ENCODE assay signal across 8 cellular contexts in genomic region chr18:48410095-48410920, GRCh38. TPM values are rescaled to one million over a fixed set of nuclear protein-coding genes. Genes with fewer than 3 reads are reported as not detected.
DNase-seq lines count a peak whose midpoint lies in the region; ATAC-seq and TF ChIP-seq lines count a peak whose summit lies in the region.

No MANE protein-coding gene starts in this region.

- H3K4me2 ChIP-seq in neural cell (ENCODE audit: low read length): peak overlapping the region; percentile 61

- peaks cover 0 to 10% (median 4%) of the 10 kb centered on the region in 3 donors for H3K9me3 Mint-ChIP-seq in IgD-negative memory B cell
- no peaks in the 10 kb centered on the region for H3K9me3 Mint-ChIP-seq in stimulated activated naive CD8-positive, alpha-beta T cell treated with anti-CD3 and anti-CD28 coated beads, Interleukin-15, amount 100 ng/mL, for 72 hours

- peak overlapping the region; percentile 65 to 90 (median 82) for H3K4me3 Mint-ChIP-seq in IgD-negative memory B cell
- peak overlapping the region; percentile 66 to 75 for H3K4me3 Mint-ChIP-seq in stimulated activated naive CD8-positive, alpha-beta T cell treated with anti-CD3 and anti-CD28 coated beads, Interleukin-15, amount 100 ng/mL, for 72 hours

- H2AFZ ChIP-seq in neural cell (ENCODE audit: low read depth, low read length): peak overlapping the region; percentile 58

- H3K9me3 ChIP-seq in neural cell (ENCODE audit: low read length): no peaks in the 10 kb centered on the region

- no peaks in the 10 kb centered on the region for H4K20me1 ChIP-seq in neural cell (ENCODE audit: insufficient read depth)

- no peak overlapping the region for H3K27ac Mint-ChIP-seq in IgD-negative memory B cell
- peak overlapping the region in 1 of 2 donors; percentile 34 for H3K27ac Mint-ChIP-seq in stimulated activated naive CD8-positive, alpha-beta T cell treated with anti-CD3 and anti-CD28 coated beads, Interleukin-15, amount 100 ng/mL, for 72 hours

- peak; percentile 21 for TF ChIP-seq CTCF in foreskin keratinocyte (conservative IDR thresholded peaks at IDR 0.05)
- no peak for TF ChIP-seq CTCF in neural cell (IDR thresholded peaks at IDR 0.05; ENCODE audit: poor library complexity, severe bottlenecking)

- H3F3A ChIP-seq in neural cell (ENCODE audit: insufficient read depth, low read length, poor library complexity, severe bottlenecking): no peaks in the 10 kb centered on the region

- DNase-seq in DMS 273 treated with DMSO at 0.1 percent for 48 hours (lab: John Stamatoyannopoulos, UW) (peak; percentile 76), RPMI7951 (ENCODE audit: low read depth) (peak; percentile 79), activated gamma-delta T cell (lab: John Stamatoyannopoulos, UW) (peak; percentile 16), foreskin keratinocyte (peak; percentile 66 to 81)
- peak; percentile 69 for DNase-seq in stimulated activated naive CD8-positive, alpha-beta T cell treated with anti-CD3 and anti-CD28 coated beads, Interleukin-15, amount 100 ng/mL, for 72 hours

- H3K36me3 ChIP-seq in neural cell (ENCODE audit: insufficient read depth, low read length): no peaks in the 10 kb centered on the region

- peaks cover 67% of the 10 kb centered on the region for H3K27me3 ChIP-seq in foreskin keratinocyte
- peaks cover 47% of the 10 kb centered on the region for H3K27me3 ChIP-seq in neural cell (ENCODE audit: insufficient read depth, low read depth, low read length)

- H3K79me2 ChIP-seq in neural cell (replicated peaks; ENCODE audit: insufficient read depth, low read length): no peaks in the 10 kb centered on the region

- H3K4me1 ChIP-seq in foreskin keratinocyte: no peaks in the 10 kb centered on the region

- peak overlapping the region; percentile 87 for H3K4me3 ChIP-seq in neural cell (ENCODE audit: low read length)

- H3K9ac ChIP-seq in neural cell (ENCODE audit: low read length): peak overlapping the region; percentile 66

- H3K4me1 Mint-ChIP-seq in IgD-negative memory B cell: peaks cover 4 to 9% (median 8%) of the 10 kb centered on the region in 3 donors
- H3K4me1 Mint-ChIP-seq in stimulated activated naive CD8-positive, alpha-beta T cell treated with anti-CD3 and anti-CD28 coated beads, Interleukin-15, amount 100 ng/mL, for 72 hours: peaks cover 6% of the 10 kb centered on the region

- peaks cover 1% of the 10 kb centered on the region for H3K36me3 Mint-ChIP-seq in IgD-negative memory B cell

- TF ChIP-seq EP300 in neural cell (conservative IDR thresholded peaks at IDR 0.05; ENCODE audit: poor library complexity, severe bottlenecking): no peak

- H3K9me2 ChIP-seq in neural cell (ENCODE audit: insufficient read depth, low read length): no peaks in the 10 kb centered on the region

- peak; percentile 96 for ATAC-seq in GM21723 (IDR thresholded peaks at IDR 0.05; ENCODE audit: unreplicated experiment)
- peak; percentile 92 for ATAC-seq in foreskin keratinocyte
- peak; percentile 90 for ATAC-seq in stimulated activated naive CD8-positive, alpha-beta T cell treated with anti-CD3 and anti-CD28 coated beads, Interleukin-15, amount 100 ng/mL, for 72 hours

- H3K27me3 Mint-ChIP-seq in IgD-negative memory B cell: peaks cover 53% of the 10 kb centered on the region
- peaks cover 79% of the 10 kb centered on the region for H3K27me3 Mint-ChIP-seq in stimulated activated naive CD8-positive, alpha-beta T cell treated with anti-CD3 and anti-CD28 coated beads, Interleukin-15, amount 100 ng/mL, for 72 hours

- TF ChIP-seq RAD21 in neural cell (conservative IDR thresholded peaks at IDR 0.05): no peak

- H3K27ac ChIP-seq in foreskin keratinocyte (no peak overlapping the region), neural cell (ENCODE audit: low read length) (no peak overlapping the region)

TF ChIP-seq in neural cell, 6 proteins besides CTCF, POLR2A, EP300 and RAD21:
- TF ChIP-seq POLR2AphosphoS5 (IDR thresholded peaks at IDR 0.05) (peak; percentile 41), MXI1 (conservative IDR thresholded peaks at IDR 0.05; ENCODE audit: poor library complexity, severe bottlenecking) (peak; percentile 7), TAF1 (IDR thresholded peaks at IDR 0.05; ENCODE audit: low read depth) (peak; percentile 26), SMC3 (conservative IDR thresholded peaks at IDR 0.05; ENCODE audit: poor library complexity) (no peak)

RNA-seq across cellular contexts. Expression of gene ZBTB7C, which starts 1.1 kb away (rescaled TPM):
- not detected for polyA plus RNA-seq in IgD-negative memory B cell
- 0.10 and 0.12 TPM in 2 replicates for total RNA-seq in RPMI7951 (2014; rRNA removed; shearing (Covaris generic))
- total RNA-seq in foreskin keratinocyte: under 0.01 and 0.07 TPM in 2 replicates
- polyA plus RNA-seq in foreskin keratinocyte: 0.02 TPM in 2 replicates
- 2.4 and 6.5 TPM in 2 replicates for polyA plus RNA-seq in neural cell
- polyA minus RNA-seq in neural cell: 11.7 and 14.6 TPM in 2 replicates

Comparison
In these comparisons a context has a peak if more than half of its experiments do, and no peak if none do; other contexts are left out.
1. DNase-seq: peak in every context shown above with its lines; median percentile 79 in RPMI7951; 76 in DMS 273 treated with DMSO at 0.1 percent for 48 hours; 74 in foreskin keratinocyte; 69 in stimulated activated naive CD8-positive, alpha-beta T cell treated with anti-CD3 and anti-CD28 coated beads, Interleukin-15, amount 100 ng/mL, for 72 hours; 16 in activated gamma-delta T cell.